In genomic region chr15:76905855-76906254, GRCh38 we compare ENCODE assay signal across 1 cellular context.
TF ChIP-seq lines count a peak whose summit lies in the region.

No MANE protein-coding gene starts in this region.

TF ChIP-seq in endothelial cell of umbilical vein, 7 proteins besides CTCF, POLR2A, EP300 and RAD21:
- TF ChIP-seq GATA2 (IDR thresholded peaks at IDR 0.05; ENCODE audit: insufficient read depth, insufficient read length, low read depth, low read length), result no peak
- TF ChIP-seq, protein P1, sequence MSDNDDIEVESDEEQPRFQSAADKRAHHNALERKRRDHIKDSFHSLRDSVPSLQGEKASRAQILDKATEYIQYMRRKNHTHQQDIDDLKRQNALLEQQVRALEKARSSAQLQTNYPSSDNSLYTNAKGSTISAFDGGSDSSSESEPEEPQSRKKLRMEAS (IDR thresholded peaks at IDR 0.05; ENCODE audit: insufficient read depth, insufficient read length), result no peak
- TF ChIP-seq MYC (IDR thresholded peaks at IDR 0.05; ENCODE audit: low read depth, low read length), result no peak
- no peak for TF ChIP-seq JUN (IDR thresholded peaks at IDR 0.05; ENCODE audit: borderline replicate concordance, insufficient read depth, insufficient read length, low read depth)
- no peak for TF ChIP-seq EZH2 (IDR thresholded peaks at IDR 0.05; ENCODE audit: borderline replicate concordance, low read depth, low read length, severe bottlenecking)
- TF ChIP-seq POLR2AphosphoS5 (IDR thresholded peaks at IDR 0.05; ENCODE audit: insufficient read depth, low read depth, low read length), result no peak
- no peak for TF ChIP-seq FOS (IDR thresholded peaks at IDR 0.05; ENCODE audit: borderline replicate concordance, insufficient read depth, low read length)
TF ChIP-seq in endothelial cell of umbilical vein: peak in this region for 0.
